ENCODE assay signal across 1 cellular context in genomic region chr7:46003896-46004875, GRCh38.
TF ChIP-seq lines count a peak whose summit lies in the region.

No MANE protein-coding gene starts in this region.

TF ChIP-seq in SK-N-SH, 30 proteins besides CTCF, POLR2A, EP300 and RAD21 (continued from another document):
- peak; percentile 45; the same call in 1 of the 2 replicates for TF ChIP-seq TEAD4 (IDR thresholded peaks at IDR 0.05; ENCODE audit: borderline replicate concordance, insufficient read depth)
- TF ChIP-seq POLR2AphosphoS5 (IDR thresholded peaks at IDR 0.05; ENCODE audit: low read depth, low read length) = no peak
- TF ChIP-seq GABPA (IDR thresholded peaks at IDR 0.05; ENCODE audit: low read depth) = no peak
- no peak for TF ChIP-seq RCOR1 (IDR thresholded peaks at IDR 0.05; ENCODE audit: low read length)
- peak; percentile 90 for TF ChIP-seq TCF12 (IDR thresholded peaks at IDR 0.05)
- 0 out of 2 replicates have a peak, but pooled peaks have one; percentile 38 for TF ChIP-seq ELF1 (IDR thresholded peaks at IDR 0.05)
- TF ChIP-seq JUND (IDR thresholded peaks at IDR 0.05) = peak; percentile 74
- peak; percentile 76; the same call in 1 of the 2 replicates for TF ChIP-seq RXRA (IDR thresholded peaks at IDR 0.05; ENCODE audit: borderline replicate concordance, low read depth)
- TF ChIP-seq USF2 (IDR thresholded peaks at IDR 0.05; ENCODE audit: borderline replicate concordance, low read depth, low read length) = no peak
- no peak for TF ChIP-seq YY1 (IDR thresholded peaks at IDR 0.05; ENCODE audit: low read depth)
- TF ChIP-seq ZBTB33 (IDR thresholded peaks at IDR 0.05; ENCODE audit: borderline replicate concordance, low read depth) = no peak
- no peak for TF ChIP-seq NRF1 (IDR thresholded peaks at IDR 0.05; ENCODE audit: low read depth, low read length)
- no peak for TF ChIP-seq MEF2A (IDR thresholded peaks at IDR 0.05; ENCODE audit: borderline replicate concordance, low read depth)
- no peak for TF ChIP-seq MXI1 (IDR thresholded peaks at IDR 0.05; ENCODE audit: low read depth, low read length)
- TF ChIP-seq MAX (IDR thresholded peaks at IDR 0.05; ENCODE audit: low read depth) = peak; percentile 45; the same call in 1 of the 2 replicates
- no peak for TF ChIP-seq RFX5 (IDR thresholded peaks at IDR 0.05; ENCODE audit: low read length)
- TF ChIP-seq FOXM1 (IDR thresholded peaks at IDR 0.05; ENCODE audit: low read depth) = no peak
- TF ChIP-seq IRF3 (IDR thresholded peaks at IDR 0.05; ENCODE audit: low read depth, low read length) = no peak
- TF ChIP-seq GATA2 (CRISPR knock-in tag; IDR thresholded peaks at IDR 0.05) = no peak
